1 cellular context compared by ENCODE assay signal in the genomic region with DNA sequence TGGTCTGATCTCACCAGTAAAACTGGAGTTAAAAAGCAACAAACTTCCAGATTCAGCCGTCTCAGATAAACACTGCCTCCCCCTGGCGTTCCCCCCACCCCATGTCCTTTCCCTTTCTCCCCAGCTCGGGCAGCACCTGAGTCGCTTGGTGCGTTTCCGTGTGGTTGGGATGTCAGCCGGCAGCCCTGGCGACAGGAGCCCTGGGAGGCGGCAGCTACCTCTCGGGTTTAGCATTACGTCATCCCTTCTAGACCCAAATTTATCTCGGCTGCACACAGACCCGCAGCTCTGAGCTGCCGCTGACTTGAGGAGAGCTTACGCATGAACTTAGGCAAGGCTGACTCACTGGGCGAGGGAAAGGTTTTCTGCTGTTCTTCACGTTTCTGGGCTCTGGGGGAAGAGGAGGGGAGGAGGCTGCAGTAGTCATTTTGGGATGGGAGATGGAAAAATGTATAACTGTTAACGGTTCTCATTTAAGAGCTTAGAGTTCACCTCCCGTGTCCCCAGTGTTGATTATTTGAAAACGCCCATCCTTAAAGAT.
TF ChIP-seq lines count a peak whose summit lies in the region.

No MANE protein-coding gene starts in this region.

TF ChIP-seq in GM12878, 131 proteins besides CTCF, POLR2A, EP300 and RAD21 (continued from another document):
- TF ChIP-seq FOS (IDR thresholded peaks at IDR 0.05; ENCODE audit: borderline replicate concordance, extremely low read depth, insufficient read length) = no peak
- TF ChIP-seq NFIC (IDR thresholded peaks at IDR 0.05; ENCODE audit: low read depth, low read length) = no peak
- TF ChIP-seq SIX5 (IDR thresholded peaks at IDR 0.05; ENCODE audit: low read depth, low read length, severe bottlenecking) = no peak
- TF ChIP-seq ASH2L (IDR thresholded peaks at IDR 0.05; ENCODE audit: borderline replicate concordance, low read depth) = no peak
- no peak for TF ChIP-seq KLF5 (IDR thresholded peaks at IDR 0.05; ENCODE audit: partially characterized antibody)
- no peak for TF ChIP-seq EZH2 (IDR thresholded peaks at IDR 0.05; ENCODE audit: borderline replicate concordance, control insufficient read depth, low read depth, low read length)
- TF ChIP-seq STAT3 (IDR thresholded peaks at IDR 0.05; ENCODE audit: low read depth, low read length) = no peak
- peak; percentile 67; the same call in 1 of the 2 replicates for TF ChIP-seq MEF2A (IDR thresholded peaks at IDR 0.05; ENCODE audit: insufficient read depth, low read depth, low read length)
- TF ChIP-seq RCOR1 (conservative IDR thresholded peaks at IDR 0.05; ENCODE audit: low read depth, low read length) = no peak
- TF ChIP-seq MTA2 (IDR thresholded peaks at IDR 0.05; ENCODE audit: low read depth) = no peak
- TF ChIP-seq SUZ12 (IDR thresholded peaks at IDR 0.05; ENCODE audit: unreplicated experiment) = no peak
- TF ChIP-seq NFYA (IDR thresholded peaks at IDR 0.05; ENCODE audit: borderline replicate concordance, low read depth, low read length) = no peak
- TF ChIP-seq, protein P1, sequence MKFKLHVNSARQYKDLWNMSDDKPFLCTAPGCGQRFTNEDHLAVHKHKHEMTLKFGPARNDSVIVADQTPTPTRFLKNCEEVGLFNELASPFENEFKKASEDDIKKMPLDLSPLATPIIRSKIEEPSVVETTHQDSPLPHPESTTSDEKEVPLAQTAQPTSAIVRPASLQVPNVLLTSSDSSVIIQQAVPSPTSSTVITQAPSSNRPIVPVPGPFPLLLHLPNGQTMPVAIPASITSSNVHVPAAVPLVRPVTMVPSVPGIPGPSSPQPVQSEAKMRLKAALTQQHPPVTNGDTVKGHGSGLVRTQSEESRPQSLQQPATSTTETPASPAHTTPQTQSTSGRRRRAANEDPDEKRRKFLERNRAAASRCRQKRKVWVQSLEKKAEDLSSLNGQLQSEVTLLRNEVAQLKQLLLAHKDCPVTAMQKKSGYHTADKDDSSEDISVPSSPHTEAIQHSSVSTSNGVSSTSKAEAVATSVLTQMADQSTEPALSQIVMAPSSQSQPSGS (IDR thresholded peaks at IDR 0.05; ENCODE audit: low read length) = peak; percentile 93; the same call in 1 of the 2 replicates
- TF ChIP-seq JUND (IDR thresholded peaks at IDR 0.05; ENCODE audit: low read depth, low read length) = peak; percentile 78; the same call in 1 of the 2 replicates
- no peak for TF ChIP-seq MLLT1 (IDR thresholded peaks at IDR 0.05)
